18 cellular contexts compared by ENCODE assay signal in the genomic region with DNA sequence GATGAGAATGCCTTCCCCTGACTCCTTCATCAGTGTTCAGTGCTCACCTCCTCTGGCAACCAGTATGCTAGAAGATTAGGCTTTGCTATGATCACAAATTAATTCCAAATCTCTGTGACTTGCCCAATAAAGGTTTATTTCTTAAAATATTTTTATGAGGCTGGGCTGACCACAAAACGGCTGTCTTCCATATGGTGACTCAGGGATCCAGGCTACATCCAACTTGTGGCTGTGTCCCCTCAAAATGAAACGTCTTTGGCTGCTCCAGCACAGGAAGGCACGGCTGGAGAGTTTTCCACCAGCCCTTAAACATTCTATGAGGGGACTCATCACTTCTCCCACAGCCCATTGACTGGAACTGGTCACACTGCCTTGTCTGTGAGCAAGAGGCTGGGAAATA.
A peak's percentile ranks its signal among the peaks of the same experiment; 100 is the strongest.
DNase-seq lines count a peak whose midpoint lies in the region; ATAC-seq and TF ChIP-seq lines count a peak whose summit lies in the region.
"Had no signal": no experiment of that assay in that cellular context is flagged by ENCODE, and none has a peak within 500 bp of the region (broad histone marks: within the 10 kb centered on the region; RNA-seq: fewer than 3 reads in every experiment).

No MANE protein-coding gene starts in this region.

- H3K27me3 ChIP-seq in ascending aorta = no peaks in the 10 kb centered on the region
- H3K27me3 ChIP-seq: BLaER1 had no signal

- H3K4me1 ChIP-seq in ascending aorta = no peaks in the 10 kb centered on the region
- H3K4me1 ChIP-seq: BLaER1 had no signal

- no peak for TF ChIP-seq CTCF in ascending aorta (IDR thresholded peaks at IDR 0.05)

- DNase-seq in EH (ENCODE audit: low read depth) (peak; percentile 27), H4 (ENCODE audit: low spot score) (peak; percentile 21), RPMI7951 (ENCODE audit: low read depth) (peak; percentile 18), NCI-H2081 treated with DMSO at 0.1 percent for 48 hours (lab: John Stamatoyannopoulos, UW) (no peak), ascending aorta (ENCODE audit: low spot score in 2 of 2) (no peak)
- DNase-seq: ACHN; CD4-positive, alpha-beta memory T cell; DMS53; DND-41; GDM1; HCEC 1CT; HFFc6; Karpas-422; KBM-7 had no signal

- no peak overlapping the region for H3K4me3 ChIP-seq in ascending aorta
- H3K4me3 ChIP-seq: BLaER1, GM12878 had no signal

- no peaks in the 10 kb centered on the region for H3K9me3 ChIP-seq in ascending aorta
- H3K9me3 ChIP-seq: BLaER1 had no signal

- no peak overlapping the region for H3K27ac ChIP-seq in ascending aorta
- H3K27ac ChIP-seq: BLaER1 had no signal

- H3K36me3 ChIP-seq in ascending aorta = no peaks in the 10 kb centered on the region

- intact Hi-C loops in ascending aorta (cut with DNase I) = no loop called here

- ATAC-seq in HG02623 (IDR thresholded peaks at IDR 0.05; ENCODE audit: unreplicated experiment) = no peak
- ATAC-seq: GM12878, HepG2 had no signal

Comparison
In these comparisons a context has a peak if more than half of its experiments do, and no peak if none do; other contexts are left out.
1. DNase-seq: peak in EH (single experiment), H4 (single experiment) and RPMI7951 (single experiment); none in NCI-H2081 treated with DMSO at 0.1 percent for 48 hours (single experiment) and ascending aorta (0 of 2).